ENCODE assay signal across 18 cellular contexts in the genomic region with DNA sequence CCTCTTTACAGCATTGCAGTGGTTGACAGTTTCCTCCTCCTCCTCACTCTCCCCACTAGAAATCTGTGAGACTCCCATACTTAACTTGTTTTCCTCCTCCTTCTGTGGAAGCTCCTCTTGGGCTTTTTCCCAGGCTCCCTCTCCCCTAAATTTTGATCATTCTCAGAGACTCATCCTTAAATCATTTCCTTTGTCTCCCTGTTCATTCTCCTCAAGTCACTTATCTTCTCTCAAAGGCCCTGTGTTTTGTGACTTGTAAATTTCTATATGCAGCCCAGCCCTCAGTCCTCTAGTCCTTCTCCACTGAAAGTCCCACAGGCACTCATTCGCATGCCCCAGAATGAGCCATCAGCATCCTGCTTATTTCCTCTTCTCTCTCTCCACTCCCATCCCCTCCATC.
DNase-seq lines count a peak whose midpoint lies in the region; ATAC-seq and TF ChIP-seq lines count a peak whose summit lies in the region.
"Had no signal": no experiment of that assay in that cellular context is flagged by ENCODE, and none has a peak within 500 bp of the region (broad histone marks: within the 10 kb centered on the region; RNA-seq: fewer than 3 reads in every experiment).

No MANE protein-coding gene starts in this region.

- WGBS in H9 (ENCODE audit: extremely low coverage, insufficient read length, low lambda C conversion rate), result no CpG with 5 or more reads among the region's 1 CpG
- WGBS in mesodermal cell (ENCODE audit: insufficient coverage in 2 of 2), 2 experiments, result no CpG with 5 or more reads among the region's 1 CpG

- no peaks in the 10 kb centered on the region for H3K9me3 Mint-ChIP-seq in H9
- H3K9me3 Mint-ChIP-seq in type B pancreatic cell, result no peaks in the 10 kb centered on the region
- H3K9me3 Mint-ChIP-seq: T-helper 2 cell treated with Interferon-gamma antibody and Interleukin-4, amounts not matched to agents 5 μg/mL and 100 μg/mL, for 36 hours had no signal

- peaks cover 7% of the 10 kb centered on the region for H3K79me1 ChIP-seq in H9 (ENCODE audit: insufficient read depth, low read depth, low read length, poor library complexity, severe bottlenecking)

- no peak overlapping the region for H3K4me3 ChIP-seq in mesodermal cell (ENCODE audit: extremely low read depth, insufficient read depth, low read length, poor library complexity, severe bottlenecking)
- H3K4me3 ChIP-seq: BLaER1 treated with 17β-estradiol and CSF1 and Interleukin-3, amounts not matched to agents 10 nM and 100 nM; GM12878 had no signal

- H4K91ac ChIP-seq in H9 (ENCODE audit: insufficient read length, low read depth, low read length), result no peak overlapping the region

- peaks cover 2% of the 10 kb centered on the region for H4K20me1 ChIP-seq in H9 (ENCODE audit: control insufficient read depth, insufficient read depth, insufficient read length)
- H4K20me1 ChIP-seq: BLaER1 treated with 17β-estradiol and CSF1 and Interleukin-3, amounts not matched to agents 10 nM and 100 nM had no signal

- peaks cover 14% of the 10 kb centered on the region for H3K36me3 ChIP-seq in mesodermal cell (ENCODE audit: control insufficient read depth, insufficient read depth, low read length)

- no peak overlapping the region for H2BK5ac ChIP-seq in H9 (ENCODE audit: insufficient read length, low read length)

- no peak for DNase-seq in H9
- DNase-seq in type B pancreatic cell (ENCODE audit: extremely low spot score, unreplicated experiment), result no peak
- DNase-seq in RWPE1 (ENCODE audit: low spot score), result no peak
- DNase-seq: NCI-H1092 treated with DMSO at 0.1 percent for 48 hours, NCI-H187 treated with DMSO at 0.1 percent for 48 hours, NCI-H2171, NCI-H510A, NCI-H82, SHP77 treated with DMSO at 0.1 percent for 48 hours had no signal

- no peak overlapping the region for H4K5ac ChIP-seq in H9 (ENCODE audit: insufficient read length, low read depth, low read length)

- no peak for ATAC-seq in GM18517 (IDR thresholded peaks at IDR 0.05; ENCODE audit: unreplicated experiment)
- no peak for ATAC-seq in GM19328 (IDR thresholded peaks at IDR 0.05; ENCODE audit: unreplicated experiment)
- no peak for ATAC-seq in GM21390 (IDR thresholded peaks at IDR 0.05; ENCODE audit: unreplicated experiment)
- ATAC-seq: GM12878, HCT116 had no signal

- H3K79me2 ChIP-seq in H9 (ENCODE audit: insufficient read depth, low read length), result peaks cover 5% of the 10 kb centered on the region; the same call in 1 of the 2 replicates

- no peak overlapping the region for H3K4ac ChIP-seq in H9 (ENCODE audit: low read depth, low read length)

- H2AK5ac ChIP-seq in H9 (ENCODE audit: insufficient read length, low read length), result no peak overlapping the region

- H3K9me3 ChIP-seq in H9 (ENCODE audit: control insufficient read depth, low read depth, low read length) (no peaks in the 10 kb centered on the region), mesodermal cell (ENCODE audit: control insufficient read depth, low read length) (no peaks in the 10 kb centered on the region)

- no peaks in the 10 kb centered on the region for H3K27me3 ChIP-seq in H9 (ENCODE audit: insufficient read depth, low read length)

- H3K9ac ChIP-seq in H9 (ENCODE audit: extremely low read depth, insufficient read length, low read length), result no peak overlapping the region
- H3K9ac ChIP-seq: BLaER1 treated with 17β-estradiol and CSF1 and Interleukin-3, amounts not matched to agents 10 nM and 100 nM had no signal

- H2BK12ac ChIP-seq in H9 (ENCODE audit: insufficient read length, low read depth, low read length), result no peak overlapping the region

- CTCF ChIA-PET in RWPE1 (lab: Yijun Ruan, JAX), result interaction anchor here (0.6 kb wide), 1 partner anchor 292 kb away, joined by 3 read pairs; no protein-coding TSS in a partner anchor

- no peak overlapping the region for H2BK20ac ChIP-seq in H9 (ENCODE audit: low read depth, low read length, poor library complexity, severe bottlenecking)

- H4K8ac ChIP-seq in H9 (replicated peaks; ENCODE audit: insufficient read length, low read depth, low read length), result no peak overlapping the region

- H3K14ac ChIP-seq in H9 (ENCODE audit: insufficient read depth, low read length), result no peak overlapping the region

- H2AFZ ChIP-seq in H9 (ENCODE audit: low read length), result no peak overlapping the region

- POLR2A ChIA-PET in RWPE1 (lab: Yijun Ruan, JAX; ENCODE audit: low non-redundant PET), result no interaction called here

- no peak overlapping the region for H3K56ac ChIP-seq in H9 (ENCODE audit: insufficient read length, low read depth, low read length)

- H2BK15ac ChIP-seq in H9 (ENCODE audit: low read depth, low read length), result no peak overlapping the region

- H3K27me3 Mint-ChIP-seq in H9 (ENCODE audit: low read depth), result no peaks in the 10 kb centered on the region
- no peaks in the 10 kb centered on the region for H3K27me3 Mint-ChIP-seq in type B pancreatic cell

- H3K4me3 Mint-ChIP-seq in H9 (no peak overlapping the region), type B pancreatic cell (no peak overlapping the region)
- H3K4me3 Mint-ChIP-seq: T-helper 2 cell treated with Interferon-gamma antibody and Interleukin-4, amounts not matched to agents 5 μg/mL and 100 μg/mL, for 36 hours had no signal

- peak overlapping the region; percentile 21 to 50 (median 30); a peak in 6 of 7 replicates for H3K27ac Mint-ChIP-seq in H9
- H3K27ac Mint-ChIP-seq in type B pancreatic cell, result peak overlapping the region; percentile 35
- H3K27ac Mint-ChIP-seq: T-helper 2 cell treated with Interferon-gamma antibody and Interleukin-4, amounts not matched to agents 5 μg/mL and 100 μg/mL, for 36 hours had no signal

- no peaks in the 10 kb centered on the region for H3K23me2 ChIP-seq in H9 (ENCODE audit: insufficient read length, low read depth, low read length, poor library complexity, severe bottlenecking)

- H3K27ac ChIP-seq in H9 (ENCODE audit: insufficient read length, low read depth, low read length) (no peak overlapping the region), VCaP (peak overlapping the region; percentile 38), mesodermal cell (ENCODE audit: low read depth, low read length, severe bottlenecking) (peak overlapping the region; percentile 71), RWPE1 (no peak overlapping the region)

- H3K18ac ChIP-seq in H9 (ENCODE audit: insufficient read length, low read depth, low read length), result no peak overlapping the region

- no peak overlapping the region for H3T11ph ChIP-seq in H9 (ENCODE audit: low read length)

- H3K4me2 ChIP-seq in H9 (ENCODE audit: insufficient read depth, insufficient read length, low read length), result no peak overlapping the region

- peaks cover 64 to 67% of the 10 kb centered on the region in 2 experiments for H3K4me1 Mint-ChIP-seq in H9
- peaks cover 45% of the 10 kb centered on the region for H3K4me1 Mint-ChIP-seq in type B pancreatic cell (ENCODE audit: unreplicated experiment)

- peaks cover 14% of the 10 kb centered on the region; the same call in 1 of the 2 replicates for H3K4me1 ChIP-seq in H9 (ENCODE audit: insufficient read depth, low read length)
- peaks cover 49% of the 10 kb centered on the region for H3K4me1 ChIP-seq in mesodermal cell (ENCODE audit: control insufficient read depth, insufficient read depth, low read length, poor library complexity, severe bottlenecking)

- H2BK120ac ChIP-seq in H9 (ENCODE audit: low read depth, low read length, poor library complexity, severe bottlenecking), result no peak overlapping the region

- TF ChIP-seq CTCF in H9 (conservative IDR thresholded peaks at IDR 0.05) (no peak), VCaP (conservative IDR thresholded peaks at IDR 0.05) (no peak), type B pancreatic cell (conservative IDR thresholded peaks at IDR 0.05) (no peak), RWPE1 (conservative IDR thresholded peaks at IDR 0.05; ENCODE audit: low read depth) (no peak)

- H3K23ac ChIP-seq in H9 (ENCODE audit: insufficient read length, low read depth, low read length), result no peak overlapping the region

- peaks cover 12 to 26% (median 14%) of the 10 kb centered on the region in 3 experiments; a peak in 6 of 7 replicates for H3K36me3 Mint-ChIP-seq in H9 (ENCODE audit: insufficient read depth in 1 of 3, low read depth in 3 of 3)
- peaks cover 26% of the 10 kb centered on the region for H3K36me3 Mint-ChIP-seq in type B pancreatic cell

Comparison
In these comparisons a context has a peak if more than half of its experiments do, and no peak if none do; other contexts are left out.
1. H3K27ac ChIP-seq: peak in VCaP (single experiment) and mesodermal cell (single experiment); none in H9 (single experiment) and RWPE1 (single experiment).